20 cellular contexts compared by ENCODE assay signal in genomic region chr4:180809439-180809838, GRCh38.
DNase-seq lines count a peak whose midpoint lies in the region; ATAC-seq and TF ChIP-seq lines count a peak whose summit lies in the region.
"Had no signal": no experiment of that assay in that cellular context is flagged by ENCODE, and none has a peak within 500 bp of the region (broad histone marks: within the 10 kb centered on the region; RNA-seq: fewer than 3 reads in every experiment).

No MANE protein-coding gene starts in this region.

- no peak overlapping the region for H3K27ac Mint-ChIP-seq in activated T-helper 17 cell treated with anti-CD3 and anti-CD28 coated beads, Interleukin-2, amount 50 U/mL, for 72 hours
- no peak overlapping the region for H3K27ac Mint-ChIP-seq in H9
- H3K27ac Mint-ChIP-seq: B cell; CD4-positive, CD25-positive, alpha-beta regulatory T cell had no signal

- H3K4me2 ChIP-seq in H9 (ENCODE audit: insufficient read depth, insufficient read length, low read length): no peak overlapping the region

- no peak overlapping the region for H2BK5ac ChIP-seq in H9 (ENCODE audit: insufficient read length, low read length)

- H3T11ph ChIP-seq in H9 (ENCODE audit: low read length): no peak overlapping the region

- no peak overlapping the region for H2BK12ac ChIP-seq in H9 (ENCODE audit: insufficient read length, low read depth, low read length)

- no peaks in the 10 kb centered on the region for H3K27me3 ChIP-seq in H9 (ENCODE audit: insufficient read depth, low read length)

- H2AK5ac ChIP-seq in H9 (ENCODE audit: insufficient read length, low read length): no peak overlapping the region

- H3K4me1 ChIP-seq in H9 (ENCODE audit: insufficient read depth, low read length): no peaks in the 10 kb centered on the region
- H3K4me1 ChIP-seq: Caco-2, HAP-1 had no signal

- H3K9me3 ChIP-seq in H9 (ENCODE audit: control insufficient read depth, low read depth, low read length): no peaks in the 10 kb centered on the region
- H3K9me3 ChIP-seq: Caco-2, HAP-1 had no signal

- no peak overlapping the region for H3K18ac ChIP-seq in H9 (ENCODE audit: insufficient read length, low read depth, low read length)

- H3K4me3 Mint-ChIP-seq in activated T-helper 17 cell treated with anti-CD3 and anti-CD28 coated beads, Interleukin-2, amount 50 U/mL, for 72 hours: no peak overlapping the region
- no peak overlapping the region for H3K4me3 Mint-ChIP-seq in H9
- H3K4me3 Mint-ChIP-seq: B cell; CD4-positive, CD25-positive, alpha-beta regulatory T cell had no signal

- no peak overlapping the region for H2AFZ ChIP-seq in H9 (ENCODE audit: low read length)

- no peak overlapping the region for H3K56ac ChIP-seq in H9 (ENCODE audit: insufficient read length, low read depth, low read length)

- no peaks in the 10 kb centered on the region for H3K36me3 Mint-ChIP-seq in activated T-helper 17 cell treated with anti-CD3 and anti-CD28 coated beads, Interleukin-2, amount 50 U/mL, for 72 hours (ENCODE audit: low read depth)
- no peaks in the 10 kb centered on the region for H3K36me3 Mint-ChIP-seq in H9 (ENCODE audit: insufficient read depth in 1 of 3, low read depth in 3 of 3)
- H3K36me3 Mint-ChIP-seq: CD4-positive, CD25-positive, alpha-beta regulatory T cell had no signal

- peak; percentile 72 for ATAC-seq in GM21717 (IDR thresholded peaks at IDR 0.05; ENCODE audit: unreplicated experiment)
- no peak for ATAC-seq in activated T-helper 17 cell treated with anti-CD3 and anti-CD28 coated beads, Interleukin-2, amount 50 U/mL, for 72 hours (replicated peaks)
- ATAC-seq in activated CD4-positive, CD25-positive, alpha-beta regulatory T cell treated with anti-CD3 and anti-CD28 coated beads, Interleukin-2, amount 50 U/mL, for 24 hours: no peak
- ATAC-seq: K562 had no signal

- no peaks in the 10 kb centered on the region for H3K4me1 Mint-ChIP-seq in activated T-helper 17 cell treated with anti-CD3 and anti-CD28 coated beads, Interleukin-2, amount 50 U/mL, for 72 hours
- H3K4me1 Mint-ChIP-seq in H9: peaks cover 0 to 4% of the 10 kb centered on the region in 2 experiments; a peak in 3 of 4 replicates
- H3K4me1 Mint-ChIP-seq: B cell; CD4-positive, CD25-positive, alpha-beta regulatory T cell had no signal

- no peak overlapping the region for H3K23ac ChIP-seq in H9 (ENCODE audit: insufficient read length, low read depth, low read length)

- WGBS in H9 (ENCODE audit: extremely low coverage, insufficient read length, low lambda C conversion rate): no CpG with 5 or more reads among the region's 4 CpGs

- no peak overlapping the region for H3K14ac ChIP-seq in H9 (ENCODE audit: insufficient read depth, low read length)

- no peaks in the 10 kb centered on the region for H3K79me2 ChIP-seq in H9 (ENCODE audit: insufficient read depth, low read length)

- no peaks in the 10 kb centered on the region for H3K79me1 ChIP-seq in H9 (ENCODE audit: insufficient read depth, low read depth, low read length, poor library complexity, severe bottlenecking)

- H2BK15ac ChIP-seq in H9 (ENCODE audit: low read depth, low read length): no peak overlapping the region

- TF ChIP-seq CTCF in fibroblast of pulmonary artery (IDR thresholded peaks at IDR 0.05; ENCODE audit: low read length, missing control alignments) (no peak), H9 (conservative IDR thresholded peaks at IDR 0.05) (no peak)

- H2BK120ac ChIP-seq in H9 (ENCODE audit: low read depth, low read length, poor library complexity, severe bottlenecking): no peak overlapping the region

- no peak overlapping the region for H3K4ac ChIP-seq in H9 (ENCODE audit: low read depth, low read length)

- H4K8ac ChIP-seq in H9 (replicated peaks; ENCODE audit: insufficient read length, low read depth, low read length): no peak overlapping the region

- no peak overlapping the region for H4K91ac ChIP-seq in H9 (ENCODE audit: insufficient read length, low read depth, low read length)

- no peak overlapping the region for H4K5ac ChIP-seq in H9 (ENCODE audit: insufficient read length, low read depth, low read length)

- H3K4me3 ChIP-seq in fibroblast of pulmonary artery (replicated peaks; ENCODE audit: low read depth, low read length): no peak overlapping the region
- H3K4me3 ChIP-seq: HAP-1, K562 had no signal

- H3K27ac ChIP-seq in H9 (ENCODE audit: insufficient read length, low read depth, low read length): no peak overlapping the region

- H3K9me3 Mint-ChIP-seq in activated T-helper 17 cell treated with anti-CD3 and anti-CD28 coated beads, Interleukin-2, amount 50 U/mL, for 72 hours: no peaks in the 10 kb centered on the region
- H3K9me3 Mint-ChIP-seq in H9: no peaks in the 10 kb centered on the region

- H3K9ac ChIP-seq in H9 (ENCODE audit: extremely low read depth, insufficient read length, low read length): no peak overlapping the region

- H3K27me3 Mint-ChIP-seq in activated T-helper 17 cell treated with anti-CD3 and anti-CD28 coated beads, Interleukin-2, amount 50 U/mL, for 72 hours: no peaks in the 10 kb centered on the region
- H3K27me3 Mint-ChIP-seq in H9 (ENCODE audit: low read depth): no peaks in the 10 kb centered on the region
- H3K27me3 Mint-ChIP-seq: B cell; CD4-positive, CD25-positive, alpha-beta regulatory T cell had no signal

- no peaks in the 10 kb centered on the region for H3K23me2 ChIP-seq in H9 (ENCODE audit: insufficient read length, low read depth, low read length, poor library complexity, severe bottlenecking)

- DNase-seq in A172 (ENCODE audit: low spot score) (peak; percentile 18), OCI-M1 (lab: John Stamatoyannopoulos, UW) (peak; percentile 70), fibroblast of pulmonary artery (ENCODE audit: low read depth) (peak; percentile 12), DMS114 treated with DMSO at 0.1 percent for 48 hours (lab: John Stamatoyannopoulos, UW; ENCODE audit: unreplicated experiment) (no peak), H9 (no peak)
- DNase-seq: 8988T; Caco-2; CD4-positive, CD25-positive, alpha-beta regulatory T cell; DMS153; GF-D8; NCI-H1105 treated with DMSO at 0.1 percent for 48 hours; NCI-H1694; NCI-H510A treated with DMSO at 0.1 percent for 48 hours; NCI-H82 had no signal

- H2BK20ac ChIP-seq in H9 (ENCODE audit: low read depth, low read length, poor library complexity, severe bottlenecking): no peak overlapping the region

- H4K20me1 ChIP-seq in H9 (ENCODE audit: control insufficient read depth, insufficient read depth, insufficient read length): no peaks in the 10 kb centered on the region

Comparison
In these comparisons a context has a peak if more than half of its experiments do, and no peak if none do; other contexts are left out.
1. DNase-seq: peak in A172 (single experiment), OCI-M1 (single experiment) and fibroblast of pulmonary artery (single experiment); none in DMS114 treated with DMSO at 0.1 percent for 48 hours (single experiment) and H9 (single experiment).